36 cellular contexts compared by ENCODE assay signal in genomic region chrX:41176263-41176662, GRCh38.
"Had no signal": no experiment of that assay in that cellular context is flagged by ENCODE, and none has a peak within 500 bp of the region (broad histone marks: within the 10 kb centered on the region; RNA-seq: fewer than 3 reads in every experiment).

No MANE protein-coding gene starts in this region.

- H3K4me1 ChIP-seq: adrenal gland, gastroesophageal sphincter, parathyroid adenoma, psoas muscle, thyroid gland, vagina had no signal

- DNase-seq: activated CD4-positive, alpha-beta T cell treated with anti-CD3 and anti-CD28 coated beads for 4 hours; activated CD4-positive, alpha-beta T cell treated with anti-CD3 and anti-CD28 coated beads, Interleukin-2, amount 50 U/mL, for 48 hours; activated CD4-positive, CD25-positive, alpha-beta regulatory T cell; activated CD8-positive, alpha-beta memory T cell treated with anti-CD3 and anti-CD28 coated beads, Interleukin-2, amount 50 U/mL, for 48 hours; activated naive CD4-positive, alpha-beta T cell; activated T-cell treated with anti-CD3 and anti-CD28 coated beads, Interleukin-2, amount 50 U/mL, for 48 hours; adrenal gland; aorta; dorsolateral prefrontal cortex; effector memory CD4-positive, alpha-beta T cell; head of caudate nucleus; hypothalamus; immature natural killer cell; kidney; left colon; mammary epithelial cell; naive B cell; nucleus accumbens; psoas muscle; sigmoid colon; small intestine; stimulated activated CD4-positive, alpha-beta T cell treated with anti-CD3 and anti-CD28 coated beads, Interleukin-4, amount 100 ng/mL, for 24 hours; stimulated activated naive CD8-positive, alpha-beta T cell treated with anti-CD3 and anti-CD28 coated beads, Interleukin-15, amount 100 ng/mL, for 72 hours; T1000; thyroid gland; upper lobe of left lung had no signal

- H3K9ac ChIP-seq: parathyroid adenoma had no signal

- H3K27me3 Mint-ChIP-seq: brain; naive B cell; stimulated activated memory B cell treated with anti-CD40 and anti-IgM and Interleukin-4, amounts not matched to agents 10 μg/mL and 1 μg/mL and 100 μg/mL, for 72 hours; stimulated activated naive CD8-positive, alpha-beta T cell treated with anti-CD3 and anti-CD28 coated beads, Interleukin-15, amount 100 ng/mL, for 72 hours had no signal

- FAIRE-seq: kidney, small intestine had no signal

- ATAC-seq: activated naive CD4-positive, alpha-beta T cell treated with anti-CD3 and anti-CD28 coated beads, Interleukin-2, amount 50 U/mL, for 72 hours; gastroesophageal sphincter; left colon; psoas muscle; stimulated activated memory B cell treated with anti-CD40 and anti-IgM and Interleukin-4, amounts not matched to agents 10 μg/mL and 1 μg/mL and 100 μg/mL, for 72 hours; stimulated activated naive CD8-positive, alpha-beta T cell treated with anti-CD3 and anti-CD28 coated beads, Interleukin-15, amount 100 ng/mL, for 72 hours had no signal

- H3K9me3 Mint-ChIP-seq: activated naive CD4-positive, alpha-beta T cell treated with anti-CD3 and anti-CD28 coated beads, Interleukin-2, amount 50 U/mL, for 72 hours; brain; immature natural killer cell; naive B cell; stimulated activated memory B cell treated with anti-CD40 and anti-IgM and Interleukin-4, amounts not matched to agents 10 μg/mL and 1 μg/mL and 100 μg/mL, for 72 hours; stimulated activated naive CD8-positive, alpha-beta T cell treated with anti-CD3 and anti-CD28 coated beads, Interleukin-15, amount 100 ng/mL, for 72 hours had no signal

- H3K4me3 Mint-ChIP-seq: brain; immature natural killer cell; mesothelial cell of epicardium; neural crest cell; stimulated activated memory B cell treated with anti-CD40 and anti-IgM and Interleukin-4, amounts not matched to agents 10 μg/mL and 1 μg/mL and 100 μg/mL, for 72 hours; stimulated activated naive CD8-positive, alpha-beta T cell treated with anti-CD3 and anti-CD28 coated beads, Interleukin-15, amount 100 ng/mL, for 72 hours had no signal

- H3K36me3 Mint-ChIP-seq: activated naive CD4-positive, alpha-beta T cell treated with anti-CD3 and anti-CD28 coated beads, Interleukin-2, amount 50 U/mL, for 72 hours had no signal

- H3K27me3 ChIP-seq: adrenal gland, cardiac muscle cell, dorsolateral prefrontal cortex, gastroesophageal sphincter, sigmoid colon, thyroid gland, upper lobe of left lung, vagina had no signal

- H2AFZ ChIP-seq: parathyroid adenoma had no signal

- H3K4me3 ChIP-seq: adrenal gland, cardiac muscle cell, coronary artery, dorsolateral prefrontal cortex, gastroesophageal sphincter, psoas muscle, sigmoid colon, thyroid gland, upper lobe of left lung, vagina had no signal

- H3K27ac Mint-ChIP-seq: activated naive CD4-positive, alpha-beta T cell treated with anti-CD3 and anti-CD28 coated beads, Interleukin-2, amount 50 U/mL, for 72 hours; immature natural killer cell; mesothelial cell of epicardium; stimulated activated memory B cell treated with anti-CD40 and anti-IgM and Interleukin-4, amounts not matched to agents 10 μg/mL and 1 μg/mL and 100 μg/mL, for 72 hours; stimulated activated naive CD8-positive, alpha-beta T cell treated with anti-CD3 and anti-CD28 coated beads, Interleukin-15, amount 100 ng/mL, for 72 hours had no signal

- H3K4me1 Mint-ChIP-seq: mesothelial cell of epicardium had no signal

- H3K27ac ChIP-seq: adrenal gland, cardiac muscle cell, coronary artery, dorsolateral prefrontal cortex, gastroesophageal sphincter, parathyroid adenoma, psoas muscle, sigmoid colon, thyroid gland, upper lobe of left lung, vagina had no signal

- H3K9me3 ChIP-seq: adrenal gland, gastroesophageal sphincter, psoas muscle, sigmoid colon, thyroid gland, upper lobe of left lung, vagina had no signal
